ENCODE assay signal across 27 cellular contexts in the genomic region with DNA sequence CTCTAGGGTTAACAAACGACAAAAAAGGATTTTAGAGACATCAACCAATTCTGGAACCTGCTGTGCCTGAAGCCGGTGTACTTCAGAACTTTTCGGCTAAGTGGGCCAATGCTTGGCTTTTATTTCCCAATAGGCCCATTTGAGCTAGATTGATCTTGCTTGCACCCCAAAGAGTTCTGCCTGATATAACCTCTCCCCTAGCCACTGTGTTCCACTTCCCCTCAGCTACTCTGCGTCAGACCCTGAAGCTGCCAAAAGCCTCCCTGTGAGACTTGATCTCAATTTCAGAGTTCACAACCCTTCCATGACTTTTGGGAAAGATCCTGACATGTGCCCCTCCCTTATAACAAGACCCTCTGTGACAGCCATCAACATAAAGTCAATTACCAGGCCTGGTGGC. TPM values are rescaled to one million over a fixed set of nuclear protein-coding genes. Genes with fewer than 3 reads are reported as not detected.
"Had no signal": no experiment of that assay in that cellular context is flagged by ENCODE, and none has a peak within 500 bp of the region (broad histone marks: within the 10 kb centered on the region; RNA-seq: fewer than 3 reads in every experiment).

No MANE protein-coding gene starts in this region.

- H3K4me3 Mint-ChIP-seq: activated naive CD8-positive, alpha-beta T cell treated with anti-CD3 and anti-CD28 coated beads for 36 hours; activated T-cell treated with anti-CD3 and anti-CD28 coated beads, Interleukin-2, amount 50 U/mL, for 4 hours; central memory CD8-positive, alpha-beta T cell; natural killer cell treated with Interleukin-12 subunit alpha and Interleukin-12 subunit beta and Interleukin-15 and Interleukin-18, amount 100 ng/mL, for 72 hours; stimulated activated effector memory CD8-positive, alpha-beta T cell treated with anti-CD3 and anti-CD28 coated beads, Interleukin-12 subunit alpha, Interleukin-12 subunit beta, amount 100 ng/mL, for 72 hours had no signal

- H3K4me3 ChIP-seq: ovary, transverse colon, vagina had no signal

- H3K27me3 ChIP-seq: foreskin keratinocyte, ovary, transverse colon, vagina had no signal

- ATAC-seq: activated T-cell treated with anti-CD3 and anti-CD28 coated beads, Interleukin-2, amount 50 U/mL, for 4 hours; foreskin keratinocyte; left colon; natural killer cell treated with Interleukin-12 subunit alpha and Interleukin-12 subunit beta and Interleukin-15 and Interleukin-18, amount 100 ng/mL, for 72 hours; stimulated activated effector memory CD8-positive, alpha-beta T cell treated with anti-CD3 and anti-CD28 coated beads, Interleukin-12 subunit alpha, Interleukin-12 subunit beta, amount 100 ng/mL, for 72 hours had no signal

- FAIRE-seq: astrocyte, colon, keratinocyte had no signal

- H3K36me3 ChIP-seq: ovary, transverse colon, vagina had no signal

- H3K27ac Mint-ChIP-seq: activated naive CD8-positive, alpha-beta T cell treated with anti-CD3 and anti-CD28 coated beads for 36 hours; natural killer cell treated with Interleukin-12 subunit alpha and Interleukin-12 subunit beta and Interleukin-15 and Interleukin-18, amount 100 ng/mL, for 72 hours; stimulated activated effector memory CD8-positive, alpha-beta T cell treated with anti-CD3 and anti-CD28 coated beads, Interleukin-12 subunit alpha, Interleukin-12 subunit beta, amount 100 ng/mL, for 72 hours had no signal

- H3K9me3 Mint-ChIP-seq: activated naive CD8-positive, alpha-beta T cell treated with anti-CD3 and anti-CD28 coated beads for 36 hours; activated T-cell treated with anti-CD3 and anti-CD28 coated beads, Interleukin-2, amount 50 U/mL, for 4 hours; natural killer cell treated with Interleukin-12 subunit alpha and Interleukin-12 subunit beta and Interleukin-15 and Interleukin-18, amount 100 ng/mL, for 72 hours; stimulated activated effector memory CD8-positive, alpha-beta T cell treated with anti-CD3 and anti-CD28 coated beads, Interleukin-12 subunit alpha, Interleukin-12 subunit beta, amount 100 ng/mL, for 72 hours had no signal

- H3K36me3 Mint-ChIP-seq: activated naive CD8-positive, alpha-beta T cell treated with anti-CD3 and anti-CD28 coated beads for 36 hours; natural killer cell treated with Interleukin-12 subunit alpha and Interleukin-12 subunit beta and Interleukin-15 and Interleukin-18, amount 100 ng/mL, for 72 hours; stimulated activated effector memory CD8-positive, alpha-beta T cell treated with anti-CD3 and anti-CD28 coated beads, Interleukin-12 subunit alpha, Interleukin-12 subunit beta, amount 100 ng/mL, for 72 hours had no signal

- H3K27ac ChIP-seq: foreskin keratinocyte, ovary, transverse colon, vagina had no signal

- H3K4me1 ChIP-seq: foreskin keratinocyte, vagina had no signal

- H3K9me3 ChIP-seq: ovary, transverse colon, vagina had no signal

- DNase-seq: activated CD4-positive, alpha-beta T cell treated with anti-CD3 and anti-CD28 coated beads for 4 hours; activated CD4-positive, alpha-beta T cell treated with anti-CD3 and anti-CD28 coated beads, Interleukin-2, amount 50 U/mL, for 48 hours; activated CD8-positive, alpha-beta memory T cell treated with anti-CD3 and anti-CD28 coated beads, Interleukin-2, amount 50 U/mL, for 48 hours; activated naive CD4-positive, alpha-beta T cell treated with Interleukin-2 at 50 U/mL for 16 hours; activated naive CD8-positive, alpha-beta T cell treated with anti-CD3 and anti-CD28 coated beads for 36 hours; activated T-cell treated with anti-CD3 and anti-CD28 coated beads, Interleukin-2, amount 50 U/mL, for 4 hours; effector memory CD4-positive, alpha-beta T cell; foreskin keratinocyte; left colon; mammary epithelial cell; midbrain; ovary; stimulated activated CD4-positive, alpha-beta T cell treated with anti-CD3 and anti-CD28 coated beads, Interleukin-1b, Interleukin-23, amount 100 ng/mL, for 48 hours; transverse colon had no signal

RNA-seq across cellular contexts. Expression of a gene that starts 5.6 kb away (rescaled TPM):
- total RNA-seq: activated T-cell treated with anti-CD3 and anti-CD28 coated beads, Interleukin-2, amount 50 U/mL, for 4 hours; astrocyte; dermis microvascular lymphatic vessel endothelial cell; foreskin keratinocyte; mammary epithelial cell; natural killer cell treated with Interleukin-12 subunit alpha and Interleukin-12 subunit beta and Interleukin-15 and Interleukin-18, amount 100 ng/mL, for 72 hours; pulmonary artery endothelial cell; skeletal muscle tissue; vagina had no signal
- polyA plus RNA-seq: foreskin keratinocyte, keratinocyte had no signal

RNA-seq across cellular contexts. Expression of a gene that starts 22.1 kb away (rescaled TPM):
- total RNA-seq: activated CD8-positive, alpha-beta memory T cell treated with anti-CD3 and anti-CD28 coated beads for 36 hours; activated naive CD8-positive, alpha-beta T cell treated with anti-CD3 and anti-CD28 coated beads for 36 hours; astrocyte; dermis microvascular lymphatic vessel endothelial cell; foreskin keratinocyte; left colon; mammary epithelial cell; pulmonary artery endothelial cell had no signal
- polyA plus RNA-seq: esophagus, foreskin keratinocyte, keratinocyte, mammary epithelial cell, right cardiac atrium had no signal
